1 cellular context compared by ENCODE assay signal in genomic region chr12:12224240-12224940, GRCh38.
A peak's percentile ranks its signal among the peaks of the same experiment; 100 is the strongest.
TF ChIP-seq lines count a peak whose summit lies in the region.

No MANE protein-coding gene starts in this region.

TF ChIP-seq in K562, 482 proteins besides CTCF, POLR2A, EP300 and RAD21 (continued from another document and continues in another):
- TF ChIP-seq TAF15 (IDR thresholded peaks at IDR 0.05; ENCODE audit: low read depth, low read length) (no peak), ZNF384 (IDR thresholded peaks at IDR 0.05; ENCODE audit: low read depth, low read length) (peak; percentile 86), TCFL5 (CRISPR knock-in tag; conservative IDR thresholded peaks at IDR 0.05) (no peak), NCOR1 (IDR thresholded peaks at IDR 0.05) (peak; percentile 78), RFX7 (CRISPR knock-in tag; IDR thresholded peaks at IDR 0.05) (no peak), HIVEP1 (CRISPR knock-in tag; IDR thresholded peaks at IDR 0.05) (no peak), TRIM28 (IDR thresholded peaks at IDR 0.05) (no peak), BHLHE40 (IDR thresholded peaks at IDR 0.05; ENCODE audit: low read length) (no peak), L3MBTL2 (IDR thresholded peaks at IDR 0.05) (0 out of 2 replicates have a peak, but pooled peaks have one; percentile 42), MECOM (CRISPR knock-in tag; IDR thresholded peaks at IDR 0.05) (no peak), PML (IDR thresholded peaks at IDR 0.05; ENCODE audit: low read length) (peak; percentile 53; the same call in 1 of the 2 replicates), ARNT (IDR thresholded peaks at IDR 0.05) (no peak), IRF2 (CRISPR knock-in tag; IDR thresholded peaks at IDR 0.05) (no peak), TFAM (CRISPR knock-in tag; conservative IDR thresholded peaks at IDR 0.05) (no peak), SAP30 (IDR thresholded peaks at IDR 0.05; ENCODE audit: borderline replicate concordance, insufficient read depth, low read depth, low read length, poor library complexity, severe bottlenecking) (no peak), STAT5A (IDR thresholded peaks at IDR 0.05; ENCODE audit: borderline replicate concordance, low read length) (no peak), SNIP1 (IDR thresholded peaks at IDR 0.05; ENCODE audit: low read depth) (no peak), SMAD1 (IDR thresholded peaks at IDR 0.05; ENCODE audit: low read depth, low read length, partially characterized antibody) (no peak), HOXB6 (CRISPR knock-in tag; IDR thresholded peaks at IDR 0.05; ENCODE audit: borderline replicate concordance) (no peak), SMAD2 (IDR thresholded peaks at IDR 0.05; ENCODE audit: low read depth, low read length) (no peak), KLF16 (IDR thresholded peaks at IDR 0.05) (no peak), HDAC8 (tag; IDR thresholded peaks at IDR 0.05) (no peak), IRF9 (tag; IDR thresholded peaks at IDR 0.05) (no peak), PREB (CRISPR knock-in tag; IDR thresholded peaks at IDR 0.05) (no peak), C11orf30 (IDR thresholded peaks at IDR 0.05; ENCODE audit: low read depth) (no peak), SAFB (IDR thresholded peaks at IDR 0.05; ENCODE audit: borderline replicate concordance, low read depth, low read length) (no peak), KAT2B (IDR thresholded peaks at IDR 0.05; ENCODE audit: low read depth, low read length) (no peak), KAT7 (CRISPR knock-in tag; IDR thresholded peaks at IDR 0.05; ENCODE audit: borderline replicate concordance) (no peak), ETV5 (CRISPR knock-in tag; IDR thresholded peaks at IDR 0.05; ENCODE audit: low read depth) (no peak), ZNF785 (CRISPR knock-in tag; IDR thresholded peaks at IDR 0.05) (no peak), CTBP1 (IDR thresholded peaks at IDR 0.05; ENCODE audit: borderline replicate concordance) (no peak), ZNF395 (CRISPR knock-in tag; IDR thresholded peaks at IDR 0.05) (no peak)
- TF ChIP-seq, protein P1, sequence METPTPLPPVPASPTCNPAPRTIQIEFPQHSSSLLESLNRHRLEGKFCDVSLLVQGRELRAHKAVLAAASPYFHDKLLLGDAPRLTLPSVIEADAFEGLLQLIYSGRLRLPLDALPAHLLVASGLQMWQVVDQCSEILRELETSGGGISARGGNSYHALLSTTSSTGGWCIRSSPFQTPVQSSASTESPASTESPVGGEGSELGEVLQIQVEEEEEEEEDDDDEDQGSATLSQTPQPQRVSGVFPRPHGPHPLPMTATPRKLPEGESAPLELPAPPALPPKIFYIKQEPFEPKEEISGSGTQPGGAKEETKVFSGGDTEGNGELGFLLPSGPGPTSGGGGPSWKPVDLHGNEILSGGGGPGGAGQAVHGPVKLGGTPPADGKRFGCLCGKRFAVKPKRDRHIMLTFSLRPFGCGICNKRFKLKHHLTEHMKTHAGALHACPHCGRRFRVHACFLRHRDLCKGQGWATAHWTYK (CRISPR knock-in tag; IDR thresholded peaks at IDR 0.05): no peak
- TF ChIP-seq, protein P2, sequence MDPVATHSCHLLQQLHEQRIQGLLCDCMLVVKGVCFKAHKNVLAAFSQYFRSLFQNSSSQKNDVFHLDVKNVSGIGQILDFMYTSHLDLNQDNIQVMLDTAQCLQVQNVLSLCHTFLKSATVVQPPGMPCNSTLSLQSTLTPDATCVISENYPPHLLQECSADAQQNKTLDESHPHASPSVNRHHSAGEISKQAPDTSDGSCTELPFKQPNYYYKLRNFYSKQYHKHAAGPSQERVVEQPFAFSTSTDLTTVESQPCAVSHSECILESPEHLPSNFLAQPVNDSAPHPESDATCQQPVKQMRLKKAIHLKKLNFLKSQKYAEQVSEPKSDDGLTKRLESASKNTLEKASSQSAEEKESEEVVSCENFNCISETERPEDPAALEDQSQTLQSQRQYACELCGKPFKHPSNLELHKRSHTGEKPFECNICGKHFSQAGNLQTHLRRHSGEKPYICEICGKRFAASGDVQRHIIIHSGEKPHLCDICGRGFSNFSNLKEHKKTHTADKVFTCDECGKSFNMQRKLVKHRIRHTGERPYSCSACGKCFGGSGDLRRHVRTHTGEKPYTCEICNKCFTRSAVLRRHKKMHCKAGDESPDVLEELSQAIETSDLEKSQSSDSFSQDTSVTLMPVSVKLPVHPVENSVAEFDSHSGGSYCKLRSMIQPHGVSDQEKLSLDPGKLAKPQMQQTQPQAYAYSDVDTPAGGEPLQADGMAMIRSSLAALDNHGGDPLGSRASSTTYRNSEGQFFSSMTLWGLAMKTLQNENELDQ (CRISPR knock-in tag; IDR thresholded peaks at IDR 0.05; ENCODE audit: borderline replicate concordance): no peak
- TF ChIP-seq, protein P3, sequence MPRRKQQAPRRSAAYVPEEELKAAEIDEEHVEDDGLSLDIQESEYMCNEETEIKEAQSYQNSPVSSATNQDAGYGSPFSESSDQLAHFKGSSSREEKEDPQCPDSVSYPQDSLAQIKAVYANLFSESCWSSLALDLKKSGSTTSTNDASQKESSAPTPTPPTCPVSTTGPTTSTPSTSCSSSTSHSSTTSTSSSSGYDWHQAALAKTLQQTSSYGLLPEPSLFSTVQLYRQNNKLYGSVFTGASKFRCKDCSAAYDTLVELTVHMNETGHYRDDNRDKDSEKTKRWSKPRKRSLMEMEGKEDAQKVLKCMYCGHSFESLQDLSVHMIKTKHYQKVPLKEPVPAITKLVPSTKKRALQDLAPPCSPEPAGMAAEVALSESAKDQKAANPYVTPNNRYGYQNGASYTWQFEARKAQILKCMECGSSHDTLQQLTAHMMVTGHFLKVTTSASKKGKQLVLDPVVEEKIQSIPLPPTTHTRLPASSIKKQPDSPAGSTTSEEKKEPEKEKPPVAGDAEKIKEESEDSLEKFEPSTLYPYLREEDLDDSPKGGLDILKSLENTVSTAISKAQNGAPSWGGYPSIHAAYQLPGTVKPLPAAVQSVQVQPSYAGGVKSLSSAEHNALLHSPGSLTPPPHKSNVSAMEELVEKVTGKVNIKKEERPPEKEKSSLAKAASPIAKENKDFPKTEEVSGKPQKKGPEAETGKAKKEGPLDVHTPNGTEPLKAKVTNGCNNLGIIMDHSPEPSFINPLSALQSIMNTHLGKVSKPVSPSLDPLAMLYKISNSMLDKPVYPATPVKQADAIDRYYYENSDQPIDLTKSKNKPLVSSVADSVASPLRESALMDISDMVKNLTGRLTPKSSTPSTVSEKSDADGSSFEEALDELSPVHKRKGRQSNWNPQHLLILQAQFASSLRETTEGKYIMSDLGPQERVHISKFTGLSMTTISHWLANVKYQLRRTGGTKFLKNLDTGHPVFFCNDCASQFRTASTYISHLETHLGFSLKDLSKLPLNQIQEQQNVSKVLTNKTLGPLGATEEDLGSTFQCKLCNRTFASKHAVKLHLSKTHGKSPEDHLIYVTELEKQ (CRISPR knock-in tag; IDR thresholded peaks at IDR 0.05): no peak
- TF ChIP-seq, protein P4, sequence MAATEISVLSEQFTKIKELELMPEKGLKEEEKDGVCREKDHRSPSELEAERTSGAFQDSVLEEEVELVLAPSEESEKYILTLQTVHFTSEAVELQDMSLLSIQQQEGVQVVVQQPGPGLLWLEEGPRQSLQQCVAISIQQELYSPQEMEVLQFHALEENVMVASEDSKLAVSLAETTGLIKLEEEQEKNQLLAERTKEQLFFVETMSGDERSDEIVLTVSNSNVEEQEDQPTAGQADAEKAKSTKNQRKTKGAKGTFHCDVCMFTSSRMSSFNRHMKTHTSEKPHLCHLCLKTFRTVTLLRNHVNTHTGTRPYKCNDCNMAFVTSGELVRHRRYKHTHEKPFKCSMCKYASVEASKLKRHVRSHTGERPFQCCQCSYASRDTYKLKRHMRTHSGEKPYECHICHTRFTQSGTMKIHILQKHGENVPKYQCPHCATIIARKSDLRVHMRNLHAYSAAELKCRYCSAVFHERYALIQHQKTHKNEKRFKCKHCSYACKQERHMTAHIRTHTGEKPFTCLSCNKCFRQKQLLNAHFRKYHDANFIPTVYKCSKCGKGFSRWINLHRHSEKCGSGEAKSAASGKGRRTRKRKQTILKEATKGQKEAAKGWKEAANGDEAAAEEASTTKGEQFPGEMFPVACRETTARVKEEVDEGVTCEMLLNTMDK (IDR thresholded peaks at IDR 0.05; ENCODE audit: borderline replicate concordance, insufficient read depth, low read depth, low read length, poor library complexity, severe bottlenecking): no peak
